Comparison of ENCODE assay signal across 9 cellular contexts in the genomic region with DNA sequence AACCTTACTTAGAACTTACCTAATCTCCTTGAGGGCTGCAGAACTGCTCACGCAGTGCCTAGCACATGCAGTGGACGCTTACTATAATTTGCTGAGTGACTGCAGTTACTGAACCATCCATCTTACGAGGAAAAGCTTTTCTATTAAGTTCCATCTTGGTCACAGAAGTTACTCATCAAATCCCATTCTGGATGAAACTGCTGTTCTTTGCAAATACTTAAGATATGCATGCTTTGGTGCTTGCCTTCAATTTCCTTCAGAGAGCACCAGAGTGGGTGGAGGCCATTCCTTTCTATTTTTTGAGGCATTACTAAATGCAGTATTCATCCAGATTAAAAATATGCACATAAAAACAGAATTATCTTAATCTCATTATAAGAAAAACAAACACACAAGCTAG.
"Had no signal": no experiment of that assay in that cellular context is flagged by ENCODE, and none has a peak within 500 bp of the region (broad histone marks: within the 10 kb centered on the region; RNA-seq: fewer than 3 reads in every experiment).

No MANE protein-coding gene starts in this region.

- H3K9me3 ChIP-seq: left lung, ovary had no signal

- H3K4me3 ChIP-seq: left lung, ovary had no signal

- DNase-seq: activated CD4-positive, alpha-beta memory T cell treated with anti-CD3 and anti-CD28 coated beads for 36 hours; activated effector memory CD4-positive, alpha-beta T cell treated with anti-CD3 and anti-CD28 coated beads, Interleukin-2, amount 50 U/mL, for 16 hours; activated T-cell treated with anti-CD3 and anti-CD28 coated beads, Interleukin-2, amount 50 U/mL, for 4 hours; erythroblast; left lung; ovary; stimulated activated CD4-positive, alpha-beta T cell treated with anti-CD3 and anti-CD28 coated beads, Interleukin-15, amount 100 ng/mL, for 24 hours; stimulated activated CD4-positive, alpha-beta T cell treated with anti-CD3 and anti-CD28 coated beads, Interleukin-4, amount 100 ng/mL, for 24 hours; T-helper 9 cell had no signal

- ATAC-seq: activated T-cell treated with anti-CD3 and anti-CD28 coated beads, Interleukin-2, amount 50 U/mL, for 4 hours; left lung had no signal

- H3K36me3 ChIP-seq: left lung, ovary had no signal

- H3K27me3 ChIP-seq: left lung, ovary had no signal
